In genomic region chr10:127195571-127196226, GRCh38 we compare ENCODE assay signal across 9 cellular contexts. TPM values are rescaled to one million over a fixed set of nuclear protein-coding genes. Genes with fewer than 3 reads are reported as not detected.
A peak's percentile ranks its signal among the peaks of the same experiment; 100 is the strongest.
DNase-seq lines count a peak whose midpoint lies in the region; ATAC-seq, FAIRE-seq and TF ChIP-seq lines count a peak whose summit lies in the region.
"Had no signal": no experiment of that assay in that cellular context is flagged by ENCODE, and none has a peak within 500 bp of the region (broad histone marks: within the 10 kb centered on the region; RNA-seq: fewer than 3 reads in every experiment).

No MANE protein-coding gene starts in this region.

- H3K9me3 ChIP-seq in MG63 (no peaks in the 10 kb centered on the region), H1 (ENCODE audit: insufficient read depth in 2 of 2, low read depth in 1 of 2, low read length in 1 of 2) (no peaks in the 10 kb centered on the region), left lung (no peaks in the 10 kb centered on the region), thymus (ENCODE audit: control insufficient read depth) (no peaks in the 10 kb centered on the region)

- no peaks in the 10 kb centered on the region for H3K79me2 ChIP-seq in H1 (ENCODE audit: control insufficient read depth in 1 of 2, insufficient read depth in 2 of 2, low read length in 2 of 2)

- H3K27ac ChIP-seq in H1 (ENCODE audit: low read depth, low read length) (no peak overlapping the region), left lung (no peak overlapping the region), thymus (ENCODE audit: low read depth) (no peak overlapping the region)

- H3K79me1 ChIP-seq in H1 (ENCODE audit: low read depth, low read length) = no peaks in the 10 kb centered on the region

- H4K91ac ChIP-seq in H1 (replicated peaks; ENCODE audit: insufficient read length, low read length) = no peak overlapping the region

- intact Hi-C loops in left lung (cut with DNase I) = no loop called here

- no peak overlapping the region for H3K4me3 ChIP-seq in MG63
- H3K4me3 ChIP-seq in H1 (ENCODE audit: extremely low read depth in 1 of 4, insufficient read depth in 2 of 4, low read depth in 3 of 4, low read length in 4 of 4) = peak overlapping the region; percentile 43 to 66 (median 46)
- H3K4me3 ChIP-seq in left lung = peak overlapping the region; percentile 19 to 25
- peak overlapping the region; percentile 38 for H3K4me3 ChIP-seq in thymus (ENCODE audit: low read length)

- H2BK120ac ChIP-seq in H1 (replicated peaks; ENCODE audit: low read depth, low read length) = no peak overlapping the region

- TF ChIP-seq CTCF in H1 (IDR thresholded peaks at IDR 0.05; ENCODE audit: control extremely low read depth in 1 of 3, insufficient read depth in 1 of 3, low read depth in 1 of 3, low read length in 3 of 3) (no peak), left lung (IDR thresholded peaks at IDR 0.05) (no peak)

- H3K36me3 ChIP-seq in MG63 (no peaks in the 10 kb centered on the region), H1 (ENCODE audit: control insufficient read depth in 2 of 4, insufficient read depth in 4 of 4, low read length in 3 of 4) (no peaks in the 10 kb centered on the region), left lung (no peaks in the 10 kb centered on the region), thymus (ENCODE audit: control insufficient read depth, insufficient read depth) (no peaks in the 10 kb centered on the region)

- H3K23me2 ChIP-seq in H1 (ENCODE audit: low read depth, low read length) = peaks cover 13% of the 10 kb centered on the region; the same call in 1 of the 2 replicates

- no peak overlapping the region for H4K8ac ChIP-seq in H1 (ENCODE audit: extremely low read depth, insufficient read depth, low read length)

- H3K18ac ChIP-seq in H1 (ENCODE audit: extremely low read depth, low read length) = no peak overlapping the region; the same call in 1 of the 2 replicates

- H3K27me3 ChIP-seq in MG63 (no peaks in the 10 kb centered on the region), H1 (replicated peaks in 1 of 4; ENCODE audit: control insufficient read depth in 3 of 4, extremely low read depth in 1 of 4, insufficient read depth in 3 of 4, low read length in 3 of 4) (peaks cover 0 to 34% (median 17%) of the 10 kb centered on the region in 4 experiments; a peak in 6 of 7 replicates), left lung (peaks cover 9 to 53% of the 10 kb centered on the region in 2 donors), thymus (ENCODE audit: control insufficient read depth, insufficient read depth) (peaks cover 46% of the 10 kb centered on the region)

- ATAC-seq in left lung (peak; percentile 45), GM19023 (IDR thresholded peaks at IDR 0.05; ENCODE audit: unreplicated experiment) (no peak)

- H3K4me1 ChIP-seq in H1 (replicated peaks in 1 of 4; ENCODE audit: control insufficient read depth in 3 of 4, insufficient read depth in 4 of 4, low read length in 3 of 4) = peaks cover 3 to 9% (median 7%) of the 10 kb centered on the region in 4 experiments; a peak in 5 of 7 replicates
- peaks cover 5 to 18% of the 10 kb centered on the region in 2 donors for H3K4me1 ChIP-seq in left lung
- H3K4me1 ChIP-seq in thymus (ENCODE audit: control insufficient read depth, insufficient read depth, low read length) = peaks cover 13% of the 10 kb centered on the region

- no peak overlapping the region for H2AFZ ChIP-seq in H1 (ENCODE audit: low read length)

- DNase-seq in MG63 (peak; percentile 39), H1 (ENCODE audit: low read depth in 1 of 2, low spot score in 2 of 2) (peak in 1 of 2 experiments; percentile 82), left lung (no peak), 8988T (no peak), RKO (ENCODE audit: low spot score) (no peak)

- H3K9ac ChIP-seq in H1 (replicated peaks in 1 of 4; ENCODE audit: extremely low read depth in 1 of 4, low read depth in 3 of 4, low read length in 3 of 4) = peak overlapping the region in 2 of 4 experiments; percentile 17 to 67; a peak in 2 of 7 replicates

- H4K5ac ChIP-seq in H1 (ENCODE audit: insufficient read length, low read depth, low read length) = no peak overlapping the region

- H2AK5ac ChIP-seq in H1 (ENCODE audit: low read depth, low read length) = no peak overlapping the region

- no peak overlapping the region for H3K14ac ChIP-seq in H1 (ENCODE audit: insufficient read length)

- H2BK5ac ChIP-seq in H1 (ENCODE audit: low read depth, low read length) = no peak overlapping the region

- H2BK20ac ChIP-seq in H1 (ENCODE audit: low read length) = no peak overlapping the region

- no peak overlapping the region for H2BK15ac ChIP-seq in H1 (ENCODE audit: low read length)

- H4K20me1 ChIP-seq in H1 (replicated peaks in 1 of 2; ENCODE audit: control insufficient read depth in 1 of 2, insufficient read depth in 2 of 2, low read length in 2 of 2) = peaks cover 11 to 13% of the 10 kb centered on the region in 2 experiments

- no peak for TF ChIP-seq RAD21 in H1 (IDR thresholded peaks at IDR 0.05 in 1 of 2, conservative IDR thresholded peaks at IDR 0.05 in 1 of 2; ENCODE audit: low read depth in 2 of 2, low read length in 2 of 2)

- POLR2A ChIA-PET in H1 (lab: Charles Lee; ENCODE audit: partially characterized antibody) = no interaction called here

- TF ChIP-seq POLR2A in H1 (IDR thresholded peaks at IDR 0.05; ENCODE audit: control extremely low read depth in 1 of 2, low read depth in 2 of 2, low read length in 2 of 2) = no peak

- 3% methylated on average over 34 of the region's 77 CpGs; no CpG with 5 or more reads in 1 of the 2 experiments for WGBS in H1 (ENCODE audit: extremely low coverage in 1 of 2, insufficient coverage in 1 of 2, insufficient read length in 1 of 2, insufficient replicate concordance in 2 of 2, low coverage in 1 of 2, low lambda C conversion rate in 2 of 2, missing lambda C conversion rate in 1 of 2), 2 experiments
- 1% methylated on average over 77 of the region's 77 CpGs for WGBS in thymus

- no peak overlapping the region for H3K4ac ChIP-seq in H1 (replicated peaks; ENCODE audit: insufficient read length, low read depth, low read length)

- no peak for FAIRE-seq in H1 (lab: Jason Lieb, UNC)

- no peak overlapping the region for H3K23ac ChIP-seq in H1 (ENCODE audit: insufficient read length)

- no peak overlapping the region for H2BK12ac ChIP-seq in H1 (ENCODE audit: low read depth, low read length)

- TF ChIP-seq EP300 in H1 (IDR thresholded peaks at IDR 0.05; ENCODE audit: borderline replicate concordance in 1 of 2, low read depth in 2 of 2, low read length in 2 of 2) = no peak

- CTCF ChIA-PET in H1 (lab: Charles Lee; ENCODE audit: partially characterized antibody) = interaction anchor here (1.0 to 1.3 kb wide), 2 partner anchors 20 to 49 kb away, joined by 3 to 4 read pairs; no protein-coding TSS in a partner anchor

- peak overlapping the region; percentile 93 to 97 for H3K4me2 ChIP-seq in H1 (ENCODE audit: insufficient read depth in 1 of 2, low read depth in 2 of 2, low read length in 2 of 2)

- H3K56ac ChIP-seq in H1 (replicated peaks; ENCODE audit: insufficient read length, low read depth, low read length) = no peak overlapping the region

TF ChIP-seq in H1, 55 proteins besides CTCF, POLR2A, EP300 and RAD21:
- TF ChIP-seq GTF2F1 (IDR thresholded peaks at IDR 0.05; ENCODE audit: borderline replicate concordance, low read depth, low read length) (no peak), TAF1 (IDR thresholded peaks at IDR 0.05; ENCODE audit: low read depth, low read length) (no peak), KDM4A (IDR thresholded peaks at IDR 0.05; ENCODE audit: low read depth, low read length, severe bottlenecking) (peak; percentile 75), CREB1 (IDR thresholded peaks at IDR 0.05) (no peak), EZH2 (IDR thresholded peaks at IDR 0.05; ENCODE audit: low read depth, low read length, severe bottlenecking) (no peak), SP4 (IDR thresholded peaks at IDR 0.05; ENCODE audit: low read length) (no peak), RBBP5 (IDR thresholded peaks at IDR 0.05; ENCODE audit: borderline replicate concordance, low read depth, low read length) (peak; percentile 53; the same call in 1 of the 2 replicates), SIN3A (conservative IDR thresholded peaks at IDR 0.05 in 1 of 2, IDR thresholded peaks at IDR 0.05 in 1 of 2; ENCODE audit: low read depth in 1 of 2, low read length in 2 of 2) (no peak), CEBPB (IDR thresholded peaks at IDR 0.05; ENCODE audit: low read depth, low read length) (peak; percentile 60), E2F6 (IDR thresholded peaks at IDR 0.05) (peak; percentile 74), JUN (IDR thresholded peaks at IDR 0.05; ENCODE audit: low read depth, low read length) (no peak), NRF1 (IDR thresholded peaks at IDR 0.05; ENCODE audit: low read depth, low read length) (no peak), CTBP2 (IDR thresholded peaks at IDR 0.05; ENCODE audit: borderline replicate concordance, insufficient read depth, insufficient read length, low read length) (peak; percentile 23), MAX (IDR thresholded peaks at IDR 0.05) (peak; percentile 75), JUND (IDR thresholded peaks at IDR 0.05; ENCODE audit: low read length) (no peak)

RNA-seq across cellular contexts. Expression of gene INSYN2A, which starts 0.7 kb away (rescaled TPM):
- total RNA-seq in MG63 (2014; rRNA removed; shearing (Covaris generic); ENCODE audit: low replicate concordance) = not detected in 2 replicates
- 0.19 TPM in 2 replicates for total RNA-seq in H1 (2021; fragmentation: NEBNext Ultra II Directional; extraction: Animal tissue kit (Norgen Biotek cat#: 25700))
- polyA plus RNA-seq in H1 (2011; rRNA removed) = 0.08 and 0.11 TPM in 2 replicates
- 0.09 TPM for polyA plus RNA-seq in H1 (2011; cell fraction: cytosol; rRNA removed)
- 0.19 TPM for polyA plus RNA-seq in H1 (2011; cell fraction: nucleus; rRNA removed)
- 0.09 to 0.23 TPM (median 0.18 TPM) in 4 replicates for polyA plus RNA-seq in H1 (2012, experiment 1 of 2)
- not detected for polyA plus RNA-seq in H1 (2012, experiment 2 of 2)
- 0.14 TPM for polyA plus RNA-seq in H1 (2013, experiment 1 of 2)
- polyA plus RNA-seq in H1 (2013, experiment 2 of 2) = 0.13 TPM
- polyA minus RNA-seq in H1 (2011; rRNA and poly(A)+ RNA removed) = 0.10 and 0.22 TPM in 2 replicates
- not detected for polyA minus RNA-seq in H1 (2011; cell fraction: cytosol; rRNA and poly(A)+ RNA removed)
- polyA minus RNA-seq in H1 (2011; cell fraction: nucleus; rRNA and poly(A)+ RNA removed) = not detected
- total RNA-seq in left lung = under 1 TPM; 0.10 to 0.82 TPM
- polyA plus RNA-seq in thymus = 0.32 TPM
- total RNA-seq: mesenteric fat pad, OCI-LY7 had no signal
